In the genomic region with DNA sequence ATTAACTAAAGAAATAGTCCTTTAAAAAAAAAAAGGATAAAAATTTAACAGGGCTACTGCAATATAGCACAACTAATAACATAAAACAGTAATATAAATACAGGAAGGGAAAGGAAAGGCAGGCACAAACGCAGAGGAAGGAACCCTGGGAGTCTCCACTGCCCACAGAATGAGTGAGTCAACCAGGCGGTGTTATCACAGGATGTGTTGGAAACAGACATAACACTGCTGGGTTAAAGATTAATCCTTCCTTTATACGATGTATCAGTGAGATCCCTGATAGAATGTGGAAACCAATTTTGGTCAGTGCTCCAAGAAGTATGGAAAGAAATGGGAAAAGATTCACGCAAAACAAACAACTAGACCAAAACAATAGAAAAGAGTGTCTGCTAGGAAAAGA, we compare ENCODE assay signal across 1 cellular context.
TF ChIP-seq lines count a peak whose summit lies in the region.

No MANE protein-coding gene starts in this region.

TF ChIP-seq in K562, 482 proteins besides CTCF, POLR2A, EP300 and RAD21 (continued from another document and continues in another):
- no peak for TF ChIP-seq CAMTA2 (CRISPR knock-in tag; conservative IDR thresholded peaks at IDR 0.05)
- no peak for TF ChIP-seq ESRRB (CRISPR knock-in tag; IDR thresholded peaks at IDR 0.05; ENCODE audit: borderline replicate concordance)
- TF ChIP-seq, protein P1, sequence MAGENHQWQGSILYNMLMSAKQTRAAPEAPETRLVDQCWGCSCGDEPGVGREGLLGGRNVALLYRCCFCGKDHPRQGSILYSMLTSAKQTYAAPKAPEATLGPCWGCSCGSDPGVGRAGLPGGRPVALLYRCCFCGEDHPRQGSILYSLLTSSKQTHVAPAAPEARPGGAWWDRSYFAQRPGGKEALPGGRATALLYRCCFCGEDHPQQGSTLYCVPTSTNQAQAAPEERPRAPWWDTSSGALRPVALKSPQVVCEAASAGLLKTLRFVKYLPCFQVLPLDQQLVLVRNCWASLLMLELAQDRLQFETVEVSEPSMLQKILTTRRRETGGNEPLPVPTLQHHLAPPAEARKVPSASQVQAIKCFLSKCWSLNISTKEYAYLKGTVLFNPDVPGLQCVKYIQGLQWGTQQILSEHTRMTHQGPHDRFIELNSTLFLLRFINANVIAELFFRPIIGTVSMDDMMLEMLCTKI (IDR thresholded peaks at IDR 0.05; ENCODE audit: partially characterized antibody), result no peak
- no peak for TF ChIP-seq PHB (CRISPR knock-in tag; IDR thresholded peaks at IDR 0.05)
- TF ChIP-seq ESRRA (IDR thresholded peaks at IDR 0.05; ENCODE audit: borderline replicate concordance, low read depth), result no peak
- TF ChIP-seq, protein P2, sequence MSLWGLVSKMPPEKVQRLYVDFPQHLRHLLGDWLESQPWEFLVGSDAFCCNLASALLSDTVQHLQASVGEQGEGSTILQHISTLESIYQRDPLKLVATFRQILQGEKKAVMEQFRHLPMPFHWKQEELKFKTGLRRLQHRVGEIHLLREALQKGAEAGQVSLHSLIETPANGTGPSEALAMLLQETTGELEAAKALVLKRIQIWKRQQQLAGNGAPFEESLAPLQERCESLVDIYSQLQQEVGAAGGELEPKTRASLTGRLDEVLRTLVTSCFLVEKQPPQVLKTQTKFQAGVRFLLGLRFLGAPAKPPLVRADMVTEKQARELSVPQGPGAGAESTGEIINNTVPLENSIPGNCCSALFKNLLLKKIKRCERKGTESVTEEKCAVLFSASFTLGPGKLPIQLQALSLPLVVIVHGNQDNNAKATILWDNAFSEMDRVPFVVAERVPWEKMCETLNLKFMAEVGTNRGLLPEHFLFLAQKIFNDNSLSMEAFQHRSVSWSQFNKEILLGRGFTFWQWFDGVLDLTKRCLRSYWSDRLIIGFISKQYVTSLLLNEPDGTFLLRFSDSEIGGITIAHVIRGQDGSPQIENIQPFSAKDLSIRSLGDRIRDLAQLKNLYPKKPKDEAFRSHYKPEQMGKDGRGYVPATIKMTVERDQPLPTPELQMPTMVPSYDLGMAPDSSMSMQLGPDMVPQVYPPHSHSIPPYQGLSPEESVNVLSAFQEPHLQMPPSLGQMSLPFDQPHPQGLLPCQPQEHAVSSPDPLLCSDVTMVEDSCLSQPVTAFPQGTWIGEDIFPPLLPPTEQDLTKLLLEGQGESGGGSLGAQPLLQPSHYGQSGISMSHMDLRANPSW (CRISPR knock-in tag; IDR thresholded peaks at IDR 0.05), result no peak
- no peak for TF ChIP-seq MCM2 (IDR thresholded peaks at IDR 0.05; ENCODE audit: low read depth)
- TF ChIP-seq, protein P3, sequence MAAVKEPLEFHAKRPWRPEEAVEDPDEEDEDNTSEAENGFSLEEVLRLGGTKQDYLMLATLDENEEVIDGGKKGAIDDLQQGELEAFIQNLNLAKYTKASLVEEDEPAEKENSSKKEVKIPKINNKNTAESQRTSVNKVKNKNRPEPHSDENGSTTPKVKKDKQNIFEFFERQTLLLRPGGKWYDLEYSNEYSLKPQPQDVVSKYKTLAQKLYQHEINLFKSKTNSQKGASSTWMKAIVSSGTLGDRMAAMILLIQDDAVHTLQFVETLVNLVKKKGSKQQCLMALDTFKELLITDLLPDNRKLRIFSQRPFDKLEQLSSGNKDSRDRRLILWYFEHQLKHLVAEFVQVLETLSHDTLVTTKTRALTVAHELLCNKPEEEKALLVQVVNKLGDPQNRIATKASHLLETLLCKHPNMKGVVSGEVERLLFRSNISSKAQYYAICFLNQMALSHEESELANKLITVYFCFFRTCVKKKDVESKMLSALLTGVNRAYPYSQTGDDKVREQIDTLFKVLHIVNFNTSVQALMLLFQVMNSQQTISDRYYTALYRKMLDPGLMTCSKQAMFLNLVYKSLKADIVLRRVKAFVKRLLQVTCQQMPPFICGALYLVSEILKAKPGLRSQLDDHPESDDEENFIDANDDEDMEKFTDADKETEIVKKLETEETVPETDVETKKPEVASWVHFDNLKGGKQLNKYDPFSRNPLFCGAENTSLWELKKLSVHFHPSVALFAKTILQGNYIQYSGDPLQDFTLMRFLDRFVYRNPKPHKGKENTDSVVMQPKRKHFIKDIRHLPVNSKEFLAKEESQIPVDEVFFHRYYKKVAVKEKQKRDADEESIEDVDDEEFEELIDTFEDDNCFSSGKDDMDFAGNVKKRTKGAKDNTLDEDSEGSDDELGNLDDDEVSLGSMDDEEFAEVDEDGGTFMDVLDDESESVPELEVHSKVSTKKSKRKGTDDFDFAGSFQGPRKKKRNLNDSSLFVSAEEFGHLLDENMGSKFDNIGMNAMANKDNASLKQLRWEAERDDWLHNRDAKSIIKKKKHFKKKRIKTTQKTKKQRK (IDR thresholded peaks at IDR 0.05; ENCODE audit: borderline replicate concordance, low read depth, low read length), result no peak
- TF ChIP-seq, protein P4, sequence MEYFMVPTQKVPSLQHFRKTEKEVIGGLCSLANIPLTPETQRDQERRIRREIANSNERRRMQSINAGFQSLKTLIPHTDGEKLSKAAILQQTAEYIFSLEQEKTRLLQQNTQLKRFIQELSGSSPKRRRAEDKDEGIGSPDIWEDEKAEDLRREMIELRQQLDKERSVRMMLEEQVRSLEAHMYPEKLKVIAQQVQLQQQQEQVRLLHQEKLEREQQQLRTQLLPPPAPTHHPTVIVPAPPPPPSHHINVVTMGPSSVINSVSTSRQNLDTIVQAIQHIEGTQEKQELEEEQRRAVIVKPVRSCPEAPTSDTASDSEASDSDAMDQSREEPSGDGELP (CRISPR knock-in tag; IDR thresholded peaks at IDR 0.05; ENCODE audit: borderline replicate concordance), result no peak
- no peak for TF ChIP-seq TARDBP (IDR thresholded peaks at IDR 0.05)
- TF ChIP-seq, protein P5, sequence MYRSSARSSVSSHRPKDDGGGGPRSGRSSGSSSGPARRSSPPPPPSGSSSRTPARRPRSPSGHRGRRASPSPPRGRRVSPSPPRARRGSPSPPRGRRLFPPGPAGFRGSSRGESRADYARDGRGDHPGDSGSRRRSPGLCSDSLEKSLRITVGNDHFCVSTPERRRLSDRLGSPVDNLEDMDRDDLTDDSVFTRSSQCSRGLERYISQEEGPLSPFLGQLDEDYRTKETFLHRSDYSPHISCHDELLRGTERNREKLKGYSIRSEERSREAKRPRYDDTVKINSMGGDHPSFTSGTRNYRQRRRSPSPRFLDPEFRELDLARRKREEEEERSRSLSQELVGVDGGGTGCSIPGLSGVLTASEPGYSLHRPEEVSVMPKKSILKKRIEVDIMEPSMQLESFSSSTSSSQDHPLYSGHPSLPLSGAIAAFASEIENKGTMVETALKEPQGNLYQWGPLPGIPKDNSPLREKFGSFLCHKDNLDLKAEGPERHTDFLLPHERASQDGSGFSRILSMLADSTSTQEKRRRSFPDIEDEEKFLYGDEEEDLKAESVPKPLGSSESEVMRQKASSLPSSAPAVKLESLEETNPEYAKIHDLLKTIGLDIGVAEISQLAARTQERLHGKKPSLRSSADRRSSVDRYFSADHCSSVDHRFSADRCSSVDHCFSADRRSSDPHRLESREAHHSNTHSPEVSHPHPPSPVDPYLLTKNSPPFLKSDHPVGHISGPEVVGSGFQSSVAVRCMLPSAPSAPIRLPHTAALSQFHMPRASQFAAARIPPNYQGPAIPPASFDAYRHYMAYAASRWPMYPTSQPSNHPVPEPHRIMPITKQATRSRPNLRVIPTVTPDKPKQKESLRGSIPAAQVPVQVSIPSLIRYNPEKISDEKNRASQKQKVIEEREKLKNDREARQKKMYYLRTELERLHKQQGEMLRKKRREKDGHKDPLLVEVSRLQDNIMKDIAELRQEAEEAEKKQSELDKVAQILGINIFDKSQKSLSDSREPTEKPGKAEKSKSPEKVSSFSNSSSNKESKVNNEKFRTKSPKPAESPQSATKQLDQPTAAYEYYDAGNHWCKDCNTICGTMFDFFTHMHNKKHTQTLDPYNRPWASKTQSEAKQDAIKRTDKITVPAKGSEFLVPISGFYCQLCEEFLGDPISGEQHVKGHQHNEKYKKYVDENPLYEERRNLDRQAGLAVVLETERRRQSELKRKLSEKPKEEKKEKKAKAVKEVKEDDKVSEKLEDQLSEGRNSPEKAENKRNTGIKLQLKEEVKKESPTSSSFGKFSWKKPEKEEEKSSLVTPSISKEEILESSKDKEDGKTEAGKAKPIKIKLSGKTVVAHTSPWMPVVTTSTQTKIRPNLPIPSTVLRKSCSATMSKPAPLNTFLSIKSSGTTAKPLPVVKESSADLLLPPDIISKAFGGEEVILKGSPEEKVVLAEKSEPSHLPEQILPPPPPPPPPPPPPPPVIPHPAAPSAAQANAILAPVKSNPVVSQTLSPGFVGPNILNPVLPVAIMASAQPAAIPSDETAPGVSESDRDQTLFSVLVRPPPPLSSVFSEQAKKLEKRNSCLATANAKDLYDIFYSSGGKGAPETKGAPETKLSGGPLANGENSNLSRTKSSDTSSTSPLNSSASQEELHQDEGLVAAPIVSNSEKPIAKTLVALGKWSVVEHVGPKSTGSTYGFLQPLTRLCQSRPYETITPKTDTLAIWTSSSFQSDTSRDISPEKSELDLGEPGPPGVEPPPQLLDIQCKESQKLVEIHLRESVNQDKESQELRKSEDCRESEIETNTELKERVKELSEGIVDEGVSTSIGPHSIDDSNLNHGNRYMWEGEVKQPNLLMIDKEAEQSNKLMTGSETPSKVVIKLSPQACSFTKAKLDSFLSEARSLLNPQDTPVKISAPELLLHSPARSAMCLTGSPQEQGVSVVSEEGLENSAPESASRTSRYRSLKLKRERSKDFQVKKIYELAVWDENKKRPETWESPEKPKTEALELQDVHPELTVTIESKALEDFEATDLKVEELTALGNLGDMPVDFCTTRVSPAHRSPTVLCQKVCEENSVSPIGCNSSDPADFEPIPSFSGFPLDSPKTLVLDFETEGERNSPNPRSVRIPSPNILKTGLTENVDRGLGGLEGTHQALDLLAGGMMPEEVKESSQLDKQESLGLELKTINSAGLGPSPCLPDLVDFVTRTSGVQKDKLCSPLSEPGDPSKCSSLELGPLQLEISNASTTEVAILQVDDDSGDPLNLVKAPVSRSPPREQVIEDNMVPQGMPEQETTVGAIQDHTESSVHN (IDR thresholded peaks at IDR 0.05; ENCODE audit: borderline replicate concordance in 1 of 2, low read depth in 1 of 2), result no peak
- TF ChIP-seq NR2F6 (CRISPR knock-in tag; IDR thresholded peaks at IDR 0.05), result no peak
- no peak for TF ChIP-seq SIN3A (IDR thresholded peaks at IDR 0.05; ENCODE audit: borderline replicate concordance in 2 of 2, control insufficient read depth in 1 of 2, low read depth in 2 of 2, low read length in 2 of 2)
- TF ChIP-seq GABPA (tag; conservative IDR thresholded peaks at IDR 0.05; ENCODE audit: low read depth), result no peak
- TF ChIP-seq ZFPM2 (CRISPR knock-in tag; IDR thresholded peaks at IDR 0.05), result no peak
- TF ChIP-seq ZNF184 (CRISPR knock-in tag; IDR thresholded peaks at IDR 0.05), result no peak
- no peak for TF ChIP-seq MYNN (IDR thresholded peaks at IDR 0.05)
- TF ChIP-seq MYNN (CRISPR knock-in tag; IDR thresholded peaks at IDR 0.05), result no peak
- 0 out of 2 replicates have a peak, but pooled peaks have one; percentile 16 for TF ChIP-seq LEF1 (IDR thresholded peaks at IDR 0.05)
- TF ChIP-seq JUND (IDR thresholded peaks at IDR 0.05; ENCODE audit: borderline replicate concordance, low read depth, low read length), result peak; percentile 82
- peak; percentile 70; the same call in 1 of the 3 replicates for TF ChIP-seq JUND (tag; IDR thresholded peaks at IDR 0.05; ENCODE audit: borderline replicate concordance, low read depth, low read length)
- no peak for TF ChIP-seq ZNF354B (CRISPR knock-in tag; IDR thresholded peaks at IDR 0.05)
- TF ChIP-seq, protein P6, sequence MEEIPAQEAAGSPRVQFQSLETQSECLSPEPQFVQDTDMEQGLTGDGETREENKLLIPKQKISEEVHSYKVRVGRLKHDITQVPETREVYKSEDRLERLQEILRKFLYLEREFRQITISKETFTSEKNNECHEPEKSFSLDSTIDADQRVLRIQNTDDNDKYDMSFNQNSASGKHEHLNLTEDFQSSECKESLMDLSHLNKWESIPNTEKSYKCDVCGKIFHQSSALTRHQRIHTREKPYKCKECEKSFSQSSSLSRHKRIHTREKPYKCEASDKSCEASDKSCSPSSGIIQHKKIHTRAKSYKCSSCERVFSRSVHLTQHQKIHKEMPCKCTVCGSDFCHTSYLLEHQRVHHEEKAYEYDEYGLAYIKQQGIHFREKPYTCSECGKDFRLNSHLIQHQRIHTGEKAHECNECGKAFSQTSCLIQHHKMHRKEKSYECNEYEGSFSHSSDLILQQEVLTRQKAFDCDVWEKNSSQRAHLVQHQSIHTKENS (CRISPR knock-in tag; IDR thresholded peaks at IDR 0.05), result no peak
- no peak for TF ChIP-seq MYBL2 (IDR thresholded peaks at IDR 0.05; ENCODE audit: low read depth)
- TF ChIP-seq MYBL2 (CRISPR knock-in tag; IDR thresholded peaks at IDR 0.05; ENCODE audit: borderline replicate concordance), result no peak
- TF ChIP-seq, protein P7, sequence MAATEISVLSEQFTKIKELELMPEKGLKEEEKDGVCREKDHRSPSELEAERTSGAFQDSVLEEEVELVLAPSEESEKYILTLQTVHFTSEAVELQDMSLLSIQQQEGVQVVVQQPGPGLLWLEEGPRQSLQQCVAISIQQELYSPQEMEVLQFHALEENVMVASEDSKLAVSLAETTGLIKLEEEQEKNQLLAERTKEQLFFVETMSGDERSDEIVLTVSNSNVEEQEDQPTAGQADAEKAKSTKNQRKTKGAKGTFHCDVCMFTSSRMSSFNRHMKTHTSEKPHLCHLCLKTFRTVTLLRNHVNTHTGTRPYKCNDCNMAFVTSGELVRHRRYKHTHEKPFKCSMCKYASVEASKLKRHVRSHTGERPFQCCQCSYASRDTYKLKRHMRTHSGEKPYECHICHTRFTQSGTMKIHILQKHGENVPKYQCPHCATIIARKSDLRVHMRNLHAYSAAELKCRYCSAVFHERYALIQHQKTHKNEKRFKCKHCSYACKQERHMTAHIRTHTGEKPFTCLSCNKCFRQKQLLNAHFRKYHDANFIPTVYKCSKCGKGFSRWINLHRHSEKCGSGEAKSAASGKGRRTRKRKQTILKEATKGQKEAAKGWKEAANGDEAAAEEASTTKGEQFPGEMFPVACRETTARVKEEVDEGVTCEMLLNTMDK (IDR thresholded peaks at IDR 0.05; ENCODE audit: borderline replicate concordance, insufficient read depth, low read depth, low read length, poor library complexity, severe bottlenecking), result no peak
- no peak for TF ChIP-seq ZBTB7A (IDR thresholded peaks at IDR 0.05; ENCODE audit: borderline replicate concordance, control insufficient read depth, low read depth, low read length)
- peak; percentile 82 for TF ChIP-seq CBFA2T3 (IDR thresholded peaks at IDR 0.05)
- no peak; the same call in 1 of the 2 replicates for TF ChIP-seq SMARCC2 (IDR thresholded peaks at IDR 0.05; ENCODE audit: low read depth)
- no peak for TF ChIP-seq TCF7 (IDR thresholded peaks at IDR 0.05; ENCODE audit: borderline replicate concordance)
- no peak for TF ChIP-seq THRAP3 (IDR thresholded peaks at IDR 0.05; ENCODE audit: borderline replicate concordance)
- TF ChIP-seq, protein P8, sequence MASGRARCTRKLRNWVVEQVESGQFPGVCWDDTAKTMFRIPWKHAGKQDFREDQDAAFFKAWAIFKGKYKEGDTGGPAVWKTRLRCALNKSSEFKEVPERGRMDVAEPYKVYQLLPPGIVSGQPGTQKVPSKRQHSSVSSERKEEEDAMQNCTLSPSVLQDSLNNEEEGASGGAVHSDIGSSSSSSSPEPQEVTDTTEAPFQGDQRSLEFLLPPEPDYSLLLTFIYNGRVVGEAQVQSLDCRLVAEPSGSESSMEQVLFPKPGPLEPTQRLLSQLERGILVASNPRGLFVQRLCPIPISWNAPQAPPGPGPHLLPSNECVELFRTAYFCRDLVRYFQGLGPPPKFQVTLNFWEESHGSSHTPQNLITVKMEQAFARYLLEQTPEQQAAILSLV (tag; IDR thresholded peaks at IDR 0.05), result no peak
- no peak for TF ChIP-seq IFI16 (CRISPR knock-in tag; IDR thresholded peaks at IDR 0.05)
- no peak for TF ChIP-seq ILF3 (IDR thresholded peaks at IDR 0.05; ENCODE audit: borderline replicate concordance)
- no peak for TF ChIP-seq ZNF174 (CRISPR knock-in tag; IDR thresholded peaks at IDR 0.05)
- TF ChIP-seq RNF2 (IDR thresholded peaks at IDR 0.05), result no peak
- no peak for TF ChIP-seq ZNF124 (CRISPR knock-in tag; IDR thresholded peaks at IDR 0.05)
